ENCODE assay signal across 9 cellular contexts in genomic region chr7:134905375-134905774, GRCh38.
A peak's percentile ranks its signal among the peaks of the same experiment; 100 is the strongest.
DNase-seq lines count a peak whose midpoint lies in the region; ATAC-seq and TF ChIP-seq lines count a peak whose summit lies in the region.
"Had no signal": no experiment of that assay in that cellular context is flagged by ENCODE, and none has a peak within 500 bp of the region (broad histone marks: within the 10 kb centered on the region; RNA-seq: fewer than 3 reads in every experiment).

No MANE protein-coding gene starts in this region.

- H3K27ac ChIP-seq in colonic mucosa (peak overlapping the region; percentile 38), right lobe of liver (peak overlapping the region in 2 of 3 donors; percentile 27 to 61), upper lobe of right lung (no peak overlapping the region)

- peaks cover 12% of the 10 kb centered on the region for H3K4me1 Mint-ChIP-seq in activated CD4-positive, alpha-beta memory T cell treated with anti-CD3 and anti-CD28 coated beads for 36 hours (ENCODE audit: low read depth)

- peak; percentile 41 for TF ChIP-seq POLR2A in right lobe of liver (IDR thresholded peaks at IDR 0.05)

- TF ChIP-seq CTCF in colonic mucosa (IDR thresholded peaks at IDR 0.05) (no peak), right lobe of liver (IDR thresholded peaks at IDR 0.05) (peak in 2 of 4 donors; percentile 12 to 20), upper lobe of right lung (IDR thresholded peaks at IDR 0.05) (no peak)

- no peaks in the 10 kb centered on the region for H3K27me3 Mint-ChIP-seq in activated CD4-positive, alpha-beta memory T cell treated with anti-CD3 and anti-CD28 coated beads for 36 hours

- H3K9me3 Mint-ChIP-seq in activated CD4-positive, alpha-beta memory T cell treated with anti-CD3 and anti-CD28 coated beads for 36 hours = no peaks in the 10 kb centered on the region
- H3K9me3 Mint-ChIP-seq: activated T-helper 17 cell treated with anti-CD3 and anti-CD28 coated beads, Interleukin-2, amount 50 U/mL, for 72 hours had no signal

- no peak overlapping the region for H3K4me3 Mint-ChIP-seq in activated CD4-positive, alpha-beta memory T cell treated with anti-CD3 and anti-CD28 coated beads for 36 hours
- H3K4me3 Mint-ChIP-seq: activated T-helper 17 cell treated with anti-CD3 and anti-CD28 coated beads, Interleukin-2, amount 50 U/mL, for 72 hours had no signal

- H3K9me3 ChIP-seq in colonic mucosa = no peaks in the 10 kb centered on the region
- H3K9me3 ChIP-seq in right lobe of liver = no peaks in the 10 kb centered on the region
- no peaks in the 10 kb centered on the region for H3K9me3 ChIP-seq in upper lobe of right lung

- DNase-seq in HS-5 (ENCODE audit: low read depth) = peak; percentile 35
- peak; percentile 27 for DNase-seq in colonic mucosa
- DNase-seq in right lobe of liver = peak in 2 of 3 donors; percentile 21 to 51
- DNase-seq in upper lobe of right lung = no peak
- DNase-seq in activated CD4-positive, alpha-beta memory T cell treated with anti-CD3 and anti-CD28 coated beads for 36 hours = no peak
- DNase-seq: NCI-H1436 had no signal

- H3K27me3 ChIP-seq in colonic mucosa = no peaks in the 10 kb centered on the region
- no peaks in the 10 kb centered on the region for H3K27me3 ChIP-seq in right lobe of liver
- H3K27me3 ChIP-seq in upper lobe of right lung = no peaks in the 10 kb centered on the region

- H3K9ac ChIP-seq in colonic mucosa (ENCODE audit: low read depth in 2 of 2, low read length in 2 of 2) = no peak overlapping the region

- H3K36me3 Mint-ChIP-seq in activated CD4-positive, alpha-beta memory T cell treated with anti-CD3 and anti-CD28 coated beads for 36 hours = no peaks in the 10 kb centered on the region

- H3K4me3 ChIP-seq in colonic mucosa (no peak overlapping the region), right lobe of liver (no peak overlapping the region), upper lobe of right lung (no peak overlapping the region)

- intact Hi-C loops in colonic mucosa (cut with DNase I) = no loop called here
- intact Hi-C loops in right lobe of liver (cut with DNase I) = no loop called here
- intact Hi-C loops in upper lobe of right lung (cut with DNase I) = no loop called here
- intact Hi-C loops in activated CD4-positive, alpha-beta memory T cell treated with anti-CD3 and anti-CD28 coated beads for 36 hours (cut with micrococcal nuclease) = loop anchor here (5.0 kb wide), 1 partner anchor 58 kb away; no protein-coding TSS in a partner anchor

- peak; percentile 28 to 39 (median 32) for ATAC-seq in right lobe of liver
- ATAC-seq in upper lobe of right lung = peak; percentile 76
- ATAC-seq in GM18907 (IDR thresholded peaks at IDR 0.05; ENCODE audit: unreplicated experiment) = no peak
- no peak for ATAC-seq in HG03354 (IDR thresholded peaks at IDR 0.05; ENCODE audit: poor library complexity, severe bottlenecking, unreplicated experiment)
- ATAC-seq: activated T-helper 17 cell treated with anti-CD3 and anti-CD28 coated beads, Interleukin-2, amount 50 U/mL, for 72 hours had no signal

- WGBS in right lobe of liver (ENCODE audit: insufficient coverage, low coverage, low lambda C conversion rate, missing lambda C conversion rate) = 7% methylated on average over 2 of the region's 2 CpGs

- H3K36me3 ChIP-seq in colonic mucosa = no peaks in the 10 kb centered on the region
- H3K36me3 ChIP-seq in right lobe of liver = no peaks in the 10 kb centered on the region
- H3K36me3 ChIP-seq in upper lobe of right lung = no peaks in the 10 kb centered on the region

- POLR2A ChIA-PET in activated CD4-positive, alpha-beta memory T cell treated with anti-CD3 and anti-CD28 coated beads for 36 hours (lab: Charles Lee) = no interaction called here

- H3K4me1 ChIP-seq in colonic mucosa (no peaks in the 10 kb centered on the region), right lobe of liver (peaks cover 0 to 89% (median 32%) of the 10 kb centered on the region in 4 donors), upper lobe of right lung (no peaks in the 10 kb centered on the region)

- CTCF ChIA-PET in activated CD4-positive, alpha-beta memory T cell treated with anti-CD3 and anti-CD28 coated beads for 36 hours (lab: Charles Lee) = interaction anchor here (1.1 kb wide), 1 partner anchor 272 kb away, joined by 4 read pairs; no protein-coding TSS in a partner anchor

- no peak overlapping the region for H3K27ac Mint-ChIP-seq in activated CD4-positive, alpha-beta memory T cell treated with anti-CD3 and anti-CD28 coated beads for 36 hours
- H3K27ac Mint-ChIP-seq: activated T-helper 17 cell treated with anti-CD3 and anti-CD28 coated beads, Interleukin-2, amount 50 U/mL, for 72 hours had no signal

Comparison
In these comparisons a context has a peak if more than half of its experiments do, and no peak if none do; other contexts are left out.
1. DNase-seq: peak in HS-5 (single experiment), colonic mucosa (single experiment) and right lobe of liver (2 of 3); none in upper lobe of right lung (single experiment) and activated CD4-positive, alpha-beta memory T cell treated with anti-CD3 and anti-CD28 coated beads for 36 hours (single experiment).
2. ATAC-seq: peak in right lobe of liver (4 of 4) and upper lobe of right lung (single experiment); none in GM18907 (single experiment) and HG03354 (single experiment).